ENCODE assay signal across 18 cellular contexts in the genomic region with DNA sequence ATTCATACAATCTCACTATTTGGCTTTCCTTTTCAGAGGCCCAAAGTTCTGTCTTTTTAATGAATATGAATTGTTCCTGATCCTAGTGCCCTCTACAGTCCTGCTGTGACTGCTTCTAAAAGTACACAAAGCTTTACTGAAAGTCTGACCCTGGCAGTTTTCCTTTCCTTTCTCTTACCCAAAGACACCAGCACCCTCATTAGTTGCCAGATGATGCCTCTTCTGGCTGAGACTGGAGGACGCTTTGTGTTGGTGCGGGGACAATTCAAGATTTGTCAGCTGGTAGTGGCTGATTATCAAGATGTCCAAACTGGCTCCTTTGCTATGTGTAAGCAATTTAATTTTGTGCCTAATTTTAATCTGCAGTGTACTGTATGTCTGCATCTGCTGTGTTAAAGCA.
"Had no signal": no experiment of that assay in that cellular context is flagged by ENCODE, and none has a peak within 500 bp of the region (broad histone marks: within the 10 kb centered on the region; RNA-seq: fewer than 3 reads in every experiment).

No MANE protein-coding gene starts in this region.

- H3K36me3 Mint-ChIP-seq: activated naive CD4-positive, alpha-beta T cell treated with anti-CD3 and anti-CD28 coated beads, Interleukin-2, amount 50 U/mL, for 72 hours; naive B cell had no signal

- H3K4me1 Mint-ChIP-seq: naive B cell had no signal

- H3K36me3 ChIP-seq: heart left ventricle, left ventricle myocardium inferior, neutrophil, spleen, WERI-Rb-1 had no signal

- H3K4me1 ChIP-seq: gastrocnemius medialis, heart left ventricle, left ventricle myocardium inferior, spleen, tibial artery had no signal

- DNase-seq: activated CD4-positive, alpha-beta T cell treated with anti-CD3 and anti-CD28 coated beads, Interleukin-2, amount 50 U/mL, for 4 hours; activated gamma-delta T cell; effector CD4-positive, alpha-beta T cell; gastrocnemius medialis; heart left ventricle; left ventricle myocardium inferior; mesenchymal stem cell; mucosa of descending colon; naive B cell; posterior cingulate gyrus; spleen; stimulated activated naive CD4-positive, alpha-beta T cell; T-helper 2 cell; tibial artery; WERI-Rb-1 had no signal

- H3K4me3 Mint-ChIP-seq: naive B cell had no signal

- H3K9me3 ChIP-seq: gastrocnemius medialis, neutrophil had no signal

- H3K4me3 ChIP-seq: gastrocnemius medialis, heart left ventricle, left ventricle myocardium inferior, mucosa of descending colon, spleen, tibial artery had no signal

- H3K27ac ChIP-seq: gastrocnemius medialis, heart left ventricle, left ventricle myocardium inferior, neutrophil, spleen, tibial artery, WERI-Rb-1 had no signal

- H3K27me3 ChIP-seq: gastrocnemius medialis, heart left ventricle, spleen, tibial artery had no signal

- ATAC-seq: activated naive CD4-positive, alpha-beta T cell treated with anti-CD3 and anti-CD28 coated beads, Interleukin-2, amount 50 U/mL, for 72 hours; esophagus mucosa; gastrocnemius medialis; heart left ventricle; mucosa of descending colon had no signal

- H3K27me3 Mint-ChIP-seq: naive B cell had no signal

- H3K27ac Mint-ChIP-seq: activated naive CD4-positive, alpha-beta T cell treated with anti-CD3 and anti-CD28 coated beads, Interleukin-2, amount 50 U/mL, for 72 hours; naive B cell had no signal
